Comparison of ENCODE assay signal across 22 cellular contexts in the genomic region with DNA sequence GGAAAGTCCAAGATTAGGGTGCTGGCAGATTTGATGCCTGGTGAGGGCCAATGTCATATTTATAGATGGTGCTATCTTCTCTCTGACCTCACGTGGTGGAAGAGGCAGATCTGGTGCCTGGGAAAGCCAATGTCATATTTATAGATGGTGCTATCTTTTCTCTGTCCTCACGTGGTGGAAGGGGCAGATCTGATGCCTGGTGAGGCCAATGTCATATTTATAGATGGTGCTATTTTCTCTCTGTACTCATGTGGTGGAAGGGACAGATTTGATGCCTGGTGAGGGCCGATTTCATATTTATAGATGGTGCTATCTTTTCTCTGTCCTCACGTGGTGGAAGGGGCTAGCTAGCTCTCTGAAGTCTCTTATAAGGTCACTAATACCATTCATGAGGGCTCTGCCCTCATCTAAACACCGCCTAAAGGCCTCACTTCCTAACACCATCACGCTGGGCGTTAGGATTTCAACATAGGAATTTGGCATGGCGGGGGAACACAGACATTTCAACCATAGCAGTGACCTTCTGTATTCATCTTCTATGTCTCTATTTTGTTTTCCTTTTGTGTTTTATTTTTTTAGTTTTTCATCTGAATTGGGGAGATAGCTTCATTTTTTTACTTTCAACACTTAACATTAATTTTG.
"Had no signal": no experiment of that assay in that cellular context is flagged by ENCODE, and none has a peak within 500 bp of the region (broad histone marks: within the 10 kb centered on the region; RNA-seq: fewer than 3 reads in every experiment).

No MANE protein-coding gene starts in this region.

- H3K27me3 ChIP-seq: MG63, SJSA1 had no signal

- H3K36me3 ChIP-seq: MG63, SJSA1 had no signal

- H3K4me1 ChIP-seq: SJSA1 had no signal

- H3K27ac ChIP-seq: RWPE1, SJSA1, SK-N-MC had no signal

- H3K4me3 ChIP-seq: MG63, SJSA1, SK-N-MC had no signal

- H3K9me3 ChIP-seq: MG63 had no signal

- DNase-seq: IMR-90, Karpas-422, KG1, MG63, NCI-H1092, NCI-H1105 treated with DMSO at 0.1 percent for 48 hours, NCI-H1417 treated with DMSO at 0.1 percent for 48 hours, NCI-H146, NCI-H1694 treated with DMSO at 0.1 percent for 48 hours, NCI-H1930, NCI-H2081, NCI-H2107, NCI-H2227 treated with DMSO at 0.1 percent for 48 hours, NCI-H524, NCI-H526 treated with DMSO at 0.1 percent for 48 hours, NCI-H748 treated with DMSO at 0.1 percent for 48 hours, SIG-M5 had no signal

- ATAC-seq: HepG2, Panc1 had no signal
